In the genomic region with DNA sequence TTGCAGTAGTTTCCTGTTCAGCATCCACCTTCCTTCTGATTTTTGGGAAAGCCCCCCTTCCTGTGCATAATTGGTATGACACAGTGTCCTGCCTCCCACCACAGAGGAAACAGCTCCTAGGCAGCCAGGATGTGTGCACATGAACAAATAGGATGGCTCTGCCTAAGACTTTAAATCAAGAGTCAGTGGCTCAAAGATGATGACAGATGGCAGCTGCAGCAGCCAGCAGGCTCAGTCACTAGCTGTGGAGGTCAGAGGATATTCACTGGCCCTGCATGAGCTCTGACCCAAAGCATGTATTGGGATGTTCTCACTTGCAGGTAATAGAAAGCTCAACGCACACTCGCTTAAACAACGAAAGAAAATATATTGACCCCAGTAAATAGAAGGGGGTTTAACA, we compare ENCODE assay signal across 23 cellular contexts.
DNase-seq lines count a peak whose midpoint lies in the region; ATAC-seq, FAIRE-seq and TF ChIP-seq lines count a peak whose summit lies in the region.
"Had no signal": no experiment of that assay in that cellular context is flagged by ENCODE, and none has a peak within 500 bp of the region (broad histone marks: within the 10 kb centered on the region; RNA-seq: fewer than 3 reads in every experiment).

No MANE protein-coding gene starts in this region.

- no peak for ATAC-seq in effector memory CD8-positive, alpha-beta T cell (replicated peaks)
- ATAC-seq in GM18868 (IDR thresholded peaks at IDR 0.05; ENCODE audit: unreplicated experiment): no peak
- ATAC-seq: Panc1, SK-N-SH treated with all-trans-retinoic acid at 6 μM for 48 hours had no signal

- H3K36me3 Mint-ChIP-seq in effector memory CD8-positive, alpha-beta T cell (ENCODE audit: insufficient read depth): no peaks in the 10 kb centered on the region

- FAIRE-seq in H54 (lab: Jason Lieb, UNC): no peak
- FAIRE-seq: HTR-8/SVneo had no signal

- peak overlapping the region; percentile 34; the same call in 1 of the 2 replicates for H3K27ac ChIP-seq in WERI-Rb-1
- H3K27ac ChIP-seq: HL-60 had no signal

- no peaks in the 10 kb centered on the region for H3K36me3 ChIP-seq in WERI-Rb-1

- H3K27me3 Mint-ChIP-seq in effector memory CD8-positive, alpha-beta T cell: peaks cover 28 to 29% of the 10 kb centered on the region in 2 donors

- no peaks in the 10 kb centered on the region for H3K27me3 ChIP-seq in WERI-Rb-1 (ENCODE audit: insufficient read depth, low read depth, severe bottlenecking)

- in situ Hi-C loops in G401 (cut with HindIII; ENCODE audit: low sequenced_read_pairs): no loop called here

- no peak overlapping the region for H3K27ac Mint-ChIP-seq in effector memory CD8-positive, alpha-beta T cell
- H3K27ac Mint-ChIP-seq: B cell, IgD-negative memory B cell had no signal

- no peak overlapping the region for H3K4me3 Mint-ChIP-seq in effector memory CD8-positive, alpha-beta T cell
- H3K4me3 Mint-ChIP-seq: B cell; CD8-positive, alpha-beta memory T cell; H9; IgD-negative memory B cell had no signal

- TF ChIP-seq CTCF in WERI-Rb-1 (IDR thresholded peaks at IDR 0.05; ENCODE audit: low read depth, low read length): no peak

- no peaks in the 10 kb centered on the region for H3K9me3 Mint-ChIP-seq in effector memory CD8-positive, alpha-beta T cell

- TF ChIP-seq POLR2A in H54 (IDR thresholded peaks at IDR 0.05; ENCODE audit: low read depth, low read length): no peak

- H3K4me3 ChIP-seq in WERI-Rb-1 (ENCODE audit: low read depth, low read length): no peak overlapping the region

- no peaks in the 10 kb centered on the region for H3K4me1 Mint-ChIP-seq in effector memory CD8-positive, alpha-beta T cell (ENCODE audit: low read depth in 2 of 2)
- H3K4me1 Mint-ChIP-seq: B cell; CD8-positive, alpha-beta memory T cell; IgD-negative memory B cell had no signal

- H3K9me3 ChIP-seq in WERI-Rb-1 (ENCODE audit: severe bottlenecking): no peaks in the 10 kb centered on the region

- DNase-seq in COLO668 (lab: John Stamatoyannopoulos, UW; ENCODE audit: unreplicated experiment): peak; percentile 20
- DNase-seq in G401 (ENCODE audit: low spot score): peak; percentile 89
- DNase-seq in WERI-Rb-1: peak; percentile 68
- peak; percentile 13 for DNase-seq in left kidney (ENCODE audit: low read depth, low spot score)
- DNase-seq in dedifferentiated amniotic fluid mesenchymal stem cell (ENCODE audit: extremely low spot score): no peak
- no peak for DNase-seq in effector memory CD8-positive, alpha-beta T cell
- no peak for DNase-seq in H54 (ENCODE audit: insufficient read length, low spot score)
- DNase-seq: CD8-positive, alpha-beta memory T cell; DMS 273 treated with DMSO at 0.1 percent for 48 hours; H9; Kasumi-1; MM.1S; NCI-H1092 treated with DMSO at 0.1 percent for 48 hours; NCI-H187; NCI-H748 treated with DMSO at 0.1 percent for 48 hours; T-helper 1 cell had no signal

Comparison
In these comparisons a context has a peak if more than half of its experiments do, and no peak if none do; other contexts are left out.
1. DNase-seq: peak in COLO668 (single experiment), G401 (single experiment), WERI-Rb-1 (single experiment) and left kidney (single experiment); none in dedifferentiated amniotic fluid mesenchymal stem cell (single experiment), effector memory CD8-positive, alpha-beta T cell (0 of 3) and H54 (single experiment).